15 cellular contexts compared by ENCODE assay signal in genomic region chr13:62185631-62186256, GRCh38.
DNase-seq lines count a peak whose midpoint lies in the region; ATAC-seq and TF ChIP-seq lines count a peak whose summit lies in the region.
"Had no signal": no experiment of that assay in that cellular context is flagged by ENCODE, and none has a peak within 500 bp of the region (broad histone marks: within the 10 kb centered on the region; RNA-seq: fewer than 3 reads in every experiment).

No MANE protein-coding gene starts in this region.

- TF ChIP-seq CTCF in endodermal cell (conservative IDR thresholded peaks at IDR 0.05) (peak; percentile 34), neural progenitor cell (IDR thresholded peaks at IDR 0.05) (no peak)

- H3K4me3 Mint-ChIP-seq in endodermal cell (no peak overlapping the region), neural progenitor cell (no peak overlapping the region)
- no peak overlapping the region for H3K4me3 Mint-ChIP-seq in effector memory CD8-positive, alpha-beta T cell
- H3K4me3 Mint-ChIP-seq: CD8-positive, alpha-beta memory T cell had no signal

- H3K4me3 ChIP-seq in endodermal cell (ENCODE audit: low read length): no peak overlapping the region
- no peak overlapping the region for H3K4me3 ChIP-seq in neural progenitor cell
- H3K4me3 ChIP-seq: K562 had no signal

- peaks cover 9% of the 10 kb centered on the region for H3K4me1 Mint-ChIP-seq in endodermal cell
- H3K4me1 Mint-ChIP-seq in neural progenitor cell: no peaks in the 10 kb centered on the region
- H3K4me1 Mint-ChIP-seq in effector memory CD8-positive, alpha-beta T cell (ENCODE audit: low read depth in 2 of 2): no peaks in the 10 kb centered on the region
- H3K4me1 Mint-ChIP-seq: CD8-positive, alpha-beta memory T cell had no signal

- H4K20me1 ChIP-seq in neural progenitor cell (ENCODE audit: low read depth): no peaks in the 10 kb centered on the region

- H3K27ac Mint-ChIP-seq in endodermal cell (peak overlapping the region; percentile 66), neural progenitor cell (no peak overlapping the region)
- H3K27ac Mint-ChIP-seq in effector memory CD8-positive, alpha-beta T cell: no peak overlapping the region

- no peak overlapping the region for H3K4me2 ChIP-seq in neural progenitor cell

- no peak overlapping the region for H2AFZ ChIP-seq in neural progenitor cell (replicated peaks)

- H3K9me3 ChIP-seq in endodermal cell (ENCODE audit: control insufficient read depth, low read length) (no peaks in the 10 kb centered on the region), neural progenitor cell (ENCODE audit: low read depth) (no peaks in the 10 kb centered on the region)

- H3K9ac ChIP-seq in endodermal cell (ENCODE audit: extremely low read depth, low read length, poor library complexity, severe bottlenecking): no peak overlapping the region
- H3K9ac ChIP-seq in neural progenitor cell: no peak overlapping the region

- WGBS in endodermal cell (ENCODE audit: insufficient coverage in 1 of 2, insufficient read length in 1 of 2), 2 experiments: no CpG with 5 or more reads among the region's 1 CpG

- H3K27ac ChIP-seq in endodermal cell (ENCODE audit: low read depth, low read length) (no peak overlapping the region), neural progenitor cell (no peak overlapping the region)
- H3K27ac ChIP-seq: 22Rv1 had no signal

- no peaks in the 10 kb centered on the region for H3K4me1 ChIP-seq in endodermal cell (ENCODE audit: control insufficient read depth, insufficient read depth, low read length)
- peaks cover 9% of the 10 kb centered on the region for H3K4me1 ChIP-seq in neural progenitor cell

- H3K36me3 ChIP-seq in endodermal cell (ENCODE audit: control insufficient read depth, insufficient read depth, low read length) (no peaks in the 10 kb centered on the region), neural progenitor cell (no peaks in the 10 kb centered on the region)

- no peaks in the 10 kb centered on the region for H3K79me2 ChIP-seq in neural progenitor cell (ENCODE audit: low read depth)

- H3K36me3 Mint-ChIP-seq in endodermal cell (ENCODE audit: low read depth) (no peaks in the 10 kb centered on the region), neural progenitor cell (no peaks in the 10 kb centered on the region)
- no peaks in the 10 kb centered on the region for H3K36me3 Mint-ChIP-seq in effector memory CD8-positive, alpha-beta T cell (ENCODE audit: insufficient read depth)
- H3K36me3 Mint-ChIP-seq: CD8-positive, alpha-beta memory T cell had no signal

- DNase-seq in DMS53 (lab: John Stamatoyannopoulos, UW) (peak; percentile 5), DMS53 treated with DMSO at 0.1 percent for 48 hours (lab: John Stamatoyannopoulos, UW; ENCODE audit: unreplicated experiment) (no peak), NCI-H146 treated with DMSO at 0.1 percent for 48 hours (lab: John Stamatoyannopoulos, UW; ENCODE audit: unreplicated experiment) (peak; percentile 5), endodermal cell (peak; percentile 51), neural progenitor cell (ENCODE audit: low spot score) (peak; percentile 40), NCI-H2107 treated with DMSO at 0.1 percent for 48 hours (lab: John Stamatoyannopoulos, UW; ENCODE audit: unreplicated experiment) (no peak), medulla oblongata (ENCODE audit: extremely low spot score) (no peak)
- no peak for DNase-seq in effector memory CD8-positive, alpha-beta T cell
- DNase-seq: CD8-positive, alpha-beta memory T cell; EL; NCI-H1048; NCI-H187; NCI-H526 treated with DMSO at 0.1 percent for 48 hours had no signal

- ATAC-seq in effector memory CD8-positive, alpha-beta T cell (replicated peaks): no peak
- ATAC-seq: K562 had no signal

- H3K27me3 ChIP-seq in endodermal cell (ENCODE audit: control insufficient read depth, insufficient read depth, low read length, poor library complexity, severe bottlenecking) (no peaks in the 10 kb centered on the region), neural progenitor cell (no peaks in the 10 kb centered on the region)

- no peaks in the 10 kb centered on the region for H3K27me3 Mint-ChIP-seq in endodermal cell (ENCODE audit: insufficient read depth)
- H3K27me3 Mint-ChIP-seq in neural progenitor cell (ENCODE audit: insufficient read depth, low read depth): no peaks in the 10 kb centered on the region
- H3K27me3 Mint-ChIP-seq in effector memory CD8-positive, alpha-beta T cell: no peaks in the 10 kb centered on the region
- H3K27me3 Mint-ChIP-seq: CD8-positive, alpha-beta memory T cell had no signal

- H3F3A ChIP-seq in neural progenitor cell (ENCODE audit: low read depth): no peaks in the 10 kb centered on the region

- H3K9me3 Mint-ChIP-seq in endodermal cell (no peaks in the 10 kb centered on the region), neural progenitor cell (no peaks in the 10 kb centered on the region)
- peaks cover 0 to 2% of the 10 kb centered on the region in 2 donors for H3K9me3 Mint-ChIP-seq in effector memory CD8-positive, alpha-beta T cell

Comparison
In these comparisons a context has a peak if more than half of its experiments do, and no peak if none do; other contexts are left out.
1. DNase-seq: peak in DMS53 (single experiment), NCI-H146 treated with DMSO at 0.1 percent for 48 hours (single experiment), endodermal cell (single experiment) and neural progenitor cell (single experiment); none in DMS53 treated with DMSO at 0.1 percent for 48 hours (single experiment), NCI-H2107 treated with DMSO at 0.1 percent for 48 hours (single experiment), effector memory CD8-positive, alpha-beta T cell (0 of 3) and medulla oblongata (single experiment).